Comparison of ENCODE assay signal across 31 cellular contexts in genomic region chr10:132726951-132727350, GRCh38. TPM values are rescaled to one million over a fixed set of nuclear protein-coding genes. Genes with fewer than 3 reads are reported as not detected.
A peak's percentile ranks its signal among the peaks of the same experiment; 100 is the strongest.
DNase-seq lines count a peak whose midpoint lies in the region; ATAC-seq lines count a peak whose summit lies in the region.
"Had no signal": no experiment of that assay in that cellular context is flagged by ENCODE, and none has a peak within 500 bp of the region (broad histone marks: within the 10 kb centered on the region; RNA-seq: fewer than 3 reads in every experiment).

No MANE protein-coding gene starts in this region.

- H3K27ac Mint-ChIP-seq in activated naive CD4-positive, alpha-beta T cell treated with anti-CD3 and anti-CD28 coated beads, Interleukin-2, amount 50 U/mL, for 72 hours, result peak overlapping the region; percentile 22 to 31
- peak overlapping the region; percentile 20 for H3K27ac Mint-ChIP-seq in stimulated activated effector memory CD8-positive, alpha-beta T cell treated with anti-CD3 and anti-CD28 coated beads, Interleukin-12 subunit alpha, Interleukin-12 subunit beta, amount 100 ng/mL, for 72 hours
- H3K27ac Mint-ChIP-seq: B cell; CD4-positive, alpha-beta T cell; CD8-positive, alpha-beta T cell had no signal

- no peak for ATAC-seq in activated naive CD4-positive, alpha-beta T cell treated with anti-CD3 and anti-CD28 coated beads, Interleukin-2, amount 50 U/mL, for 72 hours
- ATAC-seq in Right ventricle myocardium inferior (no peak), left cardiac atrium (no peak), GM18861 (IDR thresholded peaks at IDR 0.05; ENCODE audit: unreplicated experiment) (no peak)
- ATAC-seq in stimulated activated effector memory CD8-positive, alpha-beta T cell treated with anti-CD3 and anti-CD28 coated beads, Interleukin-12 subunit alpha, Interleukin-12 subunit beta, amount 100 ng/mL, for 72 hours, result no peak
- ATAC-seq: A549; CD8-positive, alpha-beta T cell had no signal

- no peak overlapping the region for H3K4me3 Mint-ChIP-seq in stimulated activated effector memory CD8-positive, alpha-beta T cell treated with anti-CD3 and anti-CD28 coated beads, Interleukin-12 subunit alpha, Interleukin-12 subunit beta, amount 100 ng/mL, for 72 hours
- H3K4me3 Mint-ChIP-seq: B cell; CD14-positive monocyte; CD4-positive, alpha-beta memory T cell; CD4-positive, alpha-beta T cell; CD4-positive, CD25-positive, alpha-beta regulatory T cell; CD8-positive, alpha-beta memory T cell; CD8-positive, alpha-beta T cell had no signal

- no peaks in the 10 kb centered on the region for H3K36me3 Mint-ChIP-seq in activated naive CD4-positive, alpha-beta T cell treated with anti-CD3 and anti-CD28 coated beads, Interleukin-2, amount 50 U/mL, for 72 hours
- H3K36me3 Mint-ChIP-seq in stimulated activated effector memory CD8-positive, alpha-beta T cell treated with anti-CD3 and anti-CD28 coated beads, Interleukin-12 subunit alpha, Interleukin-12 subunit beta, amount 100 ng/mL, for 72 hours, result peaks cover 7% of the 10 kb centered on the region

- H3K4me1 Mint-ChIP-seq in stimulated activated effector memory CD8-positive, alpha-beta T cell treated with anti-CD3 and anti-CD28 coated beads, Interleukin-12 subunit alpha, Interleukin-12 subunit beta, amount 100 ng/mL, for 72 hours, result no peaks in the 10 kb centered on the region
- H3K4me1 Mint-ChIP-seq: B cell; CD4-positive, alpha-beta memory T cell; CD4-positive, CD25-positive, alpha-beta regulatory T cell; CD8-positive, alpha-beta memory T cell had no signal

- intact Hi-C loops in Right ventricle myocardium inferior (cut with DNase I) (no loop called here), left cardiac atrium (cut with DNase I) (no loop called here)

- H3K9me3 Mint-ChIP-seq in activated naive CD4-positive, alpha-beta T cell treated with anti-CD3 and anti-CD28 coated beads, Interleukin-2, amount 50 U/mL, for 72 hours, result no peaks in the 10 kb centered on the region
- no peaks in the 10 kb centered on the region for H3K9me3 Mint-ChIP-seq in stimulated activated effector memory CD8-positive, alpha-beta T cell treated with anti-CD3 and anti-CD28 coated beads, Interleukin-12 subunit alpha, Interleukin-12 subunit beta, amount 100 ng/mL, for 72 hours
- H3K9me3 Mint-ChIP-seq: CD4-positive, alpha-beta T cell; CD4-positive, CD25-positive, alpha-beta regulatory T cell; CD8-positive, alpha-beta T cell had no signal

- no peak for DNase-seq in activated naive CD4-positive, alpha-beta T cell treated with anti-CD3 and anti-CD28 coated beads, Interleukin-2, amount 50 U/mL, for 72 hours (ENCODE audit: low spot score in 2 of 2)
- no peak for DNase-seq in activated naive CD4-positive, alpha-beta T cell treated with anti-CD3 and anti-CD28 coated beads, Interleukin-2, amount 50 U/mL, for 16 hours
- DNase-seq in Right ventricle myocardium inferior (ENCODE audit: missing footprints) (peak; percentile 45), left cardiac atrium (no peak)
- no peak for DNase-seq in stimulated activated effector memory CD8-positive, alpha-beta T cell treated with anti-CD3 and anti-CD28 coated beads, Interleukin-12 subunit alpha, Interleukin-12 subunit beta, amount 100 ng/mL, for 72 hours (ENCODE audit: low spot score in 2 of 2)
- DNase-seq: 8988T; ACHN; AML-193; BE2C; C1 segment of cervical spinal cord; Caco-2; Calu3; CD4-positive, alpha-beta memory T cell; CD4-positive, alpha-beta T cell; CD4-positive, CD25-positive, alpha-beta regulatory T cell; CD8-positive, alpha-beta memory T cell; CD8-positive, alpha-beta T cell; COR-L47; DMS 273 treated with DMSO at 0.1 percent for 48 hours; DMS153; DMS53; DMS79; DMS79 treated with DMSO at 0.1 percent for 48 hours; DND-41; EL had no signal

RNA-seq across cellular contexts. Expression of gene NKX6-2, which starts 59.0 kb away (rescaled TPM):
- total RNA-seq in activated naive CD4-positive, alpha-beta T cell treated with anti-CD3 and anti-CD28 coated beads, Interleukin-2, amount 50 U/mL, for 72 hours, result not detected
- total RNA-seq in Right ventricle myocardium inferior, result not detected
- total RNA-seq in left cardiac atrium, result not detected
- total RNA-seq: A172; A673; B cell; Caco-2; Calu3; CD4-positive, alpha-beta memory T cell; CD4-positive, alpha-beta T cell; CD4-positive, CD25-positive, alpha-beta regulatory T cell; CD8-positive, alpha-beta memory T cell; CD8-positive, alpha-beta T cell had no signal
